ENCODE assay signal across 8 cellular contexts in genomic region chr5:115840825-115841224, GRCh38. TPM values are rescaled to one million over a fixed set of nuclear protein-coding genes. Genes with fewer than 3 reads are reported as not detected.
DNase-seq lines count a peak whose midpoint lies in the region; ATAC-seq and TF ChIP-seq lines count a peak whose summit lies in the region.

No MANE protein-coding gene starts in this region.

- H3K9me3 Mint-ChIP-seq in IgD-negative memory B cell = no peaks in the 10 kb centered on the region
- H3K9me3 Mint-ChIP-seq in central memory CD8-positive, alpha-beta T cell = no peaks in the 10 kb centered on the region

- DNase-seq in AG04450 (ENCODE audit: low read depth, low spot score) (no peak), A172 (ENCODE audit: low spot score) (no peak), COLO668 (lab: John Stamatoyannopoulos, UW; ENCODE audit: unreplicated experiment) (no peak), NCI-H187 treated with DMSO at 0.1 percent for 48 hours (lab: John Stamatoyannopoulos, UW) (no peak)
- no peak for DNase-seq in central memory CD8-positive, alpha-beta T cell (ENCODE audit: low spot score in 2 of 2)

- CTCF ChIA-PET in AG04450 (lab: Charles Lee) = interaction anchor here (0.6 to 2.0 kb wide), 12 partner anchors 9 to 1836 kb away, joined by 3 to 12 read pairs (median 4); no protein-coding TSS in a partner anchor

- H3K4me3 Mint-ChIP-seq in IgD-negative memory B cell = peak overlapping the region; percentile 98 to 100 (median 99)
- H3K4me3 Mint-ChIP-seq in central memory CD8-positive, alpha-beta T cell = peak overlapping the region; percentile 97

- H3K36me3 ChIP-seq in muscle layer of duodenum (ENCODE audit: control insufficient read depth in 1 of 2, insufficient read depth in 2 of 2, low read length in 2 of 2) = peaks cover 6 to 10% of the 10 kb centered on the region in 2 donors

- H3K27me3 Mint-ChIP-seq in IgD-negative memory B cell = no peaks in the 10 kb centered on the region
- no peaks in the 10 kb centered on the region for H3K27me3 Mint-ChIP-seq in central memory CD8-positive, alpha-beta T cell

- H3K4me3 ChIP-seq in AG04450 (ENCODE audit: low read depth, low read length) (peak overlapping the region; percentile 91), muscle layer of duodenum (ENCODE audit: low read depth in 1 of 2, low read length in 2 of 2) (peak overlapping the region; percentile 96)

- POLR2A ChIA-PET in AG04450 (lab: Yijun Ruan, JAX) = interaction anchor here (0.6 to 0.7 kb wide), 2 partner anchors 239 to 244 kb away, joined by 3 to 4 read pairs; partner anchors contain the start of gene COMMD10

- peak overlapping the region; percentile 98 to 100 (median 99) for H3K27ac Mint-ChIP-seq in IgD-negative memory B cell
- peak overlapping the region; percentile 98 for H3K27ac Mint-ChIP-seq in central memory CD8-positive, alpha-beta T cell (ENCODE audit: low read depth)

- peaks cover 2% of the 10 kb centered on the region for H3K36me3 Mint-ChIP-seq in IgD-negative memory B cell
- H3K36me3 Mint-ChIP-seq in central memory CD8-positive, alpha-beta T cell (ENCODE audit: insufficient read depth) = peaks cover 39% of the 10 kb centered on the region

- H3K27me3 ChIP-seq in AG04450 (ENCODE audit: control insufficient read depth, insufficient read depth, low read length) (no peaks in the 10 kb centered on the region), muscle layer of duodenum (ENCODE audit: low read depth, low read length) (no peaks in the 10 kb centered on the region)

- H3K4me1 Mint-ChIP-seq in IgD-negative memory B cell = peaks cover 44 to 52% (median 47%) of the 10 kb centered on the region in 3 donors
- peaks cover 49% of the 10 kb centered on the region for H3K4me1 Mint-ChIP-seq in central memory CD8-positive, alpha-beta T cell

- H3K27ac ChIP-seq in AG04450 (ENCODE audit: low read depth, low read length) = peak overlapping the region; percentile 89
- H3K27ac ChIP-seq in muscle layer of duodenum (ENCODE audit: low read length) = peak overlapping the region; percentile 91

- H3K9me3 ChIP-seq in AG04450 (ENCODE audit: control insufficient read depth, insufficient read depth, low read length) = no peaks in the 10 kb centered on the region
- H3K9me3 ChIP-seq in muscle layer of duodenum (ENCODE audit: control insufficient read depth in 1 of 2, low read length in 2 of 2) = no peaks in the 10 kb centered on the region

- TF ChIP-seq CTCF in AG04450 (IDR thresholded peaks at IDR 0.05; ENCODE audit: low read depth, low read length) = no peak

- ATAC-seq in central memory CD8-positive, alpha-beta T cell (replicated peaks; ENCODE audit: extremely low read depth, poor library complexity, severe bottlenecking) = no peak
- ATAC-seq in GM21619 (IDR thresholded peaks at IDR 0.05; ENCODE audit: unreplicated experiment) = no peak

- peaks cover 6 to 46% of the 10 kb centered on the region in 2 donors for H3K4me1 ChIP-seq in muscle layer of duodenum (ENCODE audit: control insufficient read depth in 1 of 2, insufficient read depth in 2 of 2, low read length in 2 of 2)

RNA-seq across cellular contexts. Expression of gene ATG12, which starts 0.5 kb away (rescaled TPM):
- 112 and 154 TPM in 2 replicates for polyA plus RNA-seq in AG04450 (2011; rRNA removed)
- polyA minus RNA-seq in AG04450 (2011; rRNA and poly(A)+ RNA removed) = 23.0 and 52.6 TPM in 2 replicates
- 112 TPM for polyA plus RNA-seq in IgD-negative memory B cell
- total RNA-seq in A172 (2014; rRNA removed; shearing (Covaris generic)) = 134 and 164 TPM in 2 replicates

RNA-seq across cellular contexts. Expression of gene AP3S1, which starts 0.9 kb away (rescaled TPM):
- polyA plus RNA-seq in AG04450 (2011; rRNA removed) (109 and 171 TPM in 2 replicates), IgD-negative memory B cell (87.5 TPM)
- 13.6 and 33.1 TPM in 2 replicates for polyA minus RNA-seq in AG04450 (2011; rRNA and poly(A)+ RNA removed)
- total RNA-seq in A172 (2014; rRNA removed; shearing (Covaris generic)) = 514 and 552 TPM in 2 replicates

RNA-seq across cellular contexts. Expression of gene CDO1, which starts 24.4 kb away (rescaled TPM):
- polyA plus RNA-seq in AG04450 (2011; rRNA removed) (2.0 and 2.2 TPM in 2 replicates), IgD-negative memory B cell (not detected)
- 0.87 and 1.3 TPM in 2 replicates for polyA minus RNA-seq in AG04450 (2011; rRNA and poly(A)+ RNA removed)
- not detected in 2 replicates for total RNA-seq in A172 (2014; rRNA removed; shearing (Covaris generic))
